20 cellular contexts compared by ENCODE assay signal in genomic region chr9:14214065-14214684, GRCh38.
DNase-seq lines count a peak whose midpoint lies in the region; ATAC-seq, FAIRE-seq and TF ChIP-seq lines count a peak whose summit lies in the region.
"Had no signal": no experiment of that assay in that cellular context is flagged by ENCODE, and none has a peak within 500 bp of the region (broad histone marks: within the 10 kb centered on the region; RNA-seq: fewer than 3 reads in every experiment).

No MANE protein-coding gene starts in this region.

- H4K20me1 ChIP-seq in keratinocyte (ENCODE audit: control insufficient read depth, extremely low read depth, insufficient read depth, low read length) = no peaks in the 10 kb centered on the region

- H3K27ac ChIP-seq in right cardiac atrium (ENCODE audit: low read length) (peak overlapping the region; percentile 1), VCaP (peak overlapping the region; percentile 69), keratinocyte (ENCODE audit: control insufficient read depth, insufficient read depth, low read length) (peak overlapping the region; percentile 59), aorta (ENCODE audit: low read depth in 1 of 2, low read length in 2 of 2) (no peak overlapping the region)

- peaks cover 30% of the 10 kb centered on the region for H3K79me2 ChIP-seq in keratinocyte (ENCODE audit: control insufficient read depth, insufficient read depth, low read length)

- H2AFZ ChIP-seq in keratinocyte (ENCODE audit: control insufficient read depth, low read length) = no peak overlapping the region

- ATAC-seq in right cardiac atrium = no peak
- peak; percentile 13 for ATAC-seq in aorta (ENCODE audit: low FRiP score)
- no peak for ATAC-seq in GM19397 (IDR thresholded peaks at IDR 0.05; ENCODE audit: unreplicated experiment)
- ATAC-seq: activated naive CD8-positive, alpha-beta T cell treated with anti-CD3 and anti-CD28 coated beads, Interleukin-2, amount 50 U/mL, for 24 hours; sciatic nerve had no signal

- H3K36me3 ChIP-seq in keratinocyte (ENCODE audit: control insufficient read depth in 2 of 2, extremely low read depth in 1 of 2, insufficient read depth in 2 of 2, low read length in 2 of 2) (no peaks in the 10 kb centered on the region), aorta (ENCODE audit: control insufficient read depth in 1 of 2, insufficient read depth in 2 of 2, low read length in 1 of 2) (no peaks in the 10 kb centered on the region)
- H3K36me3 ChIP-seq: heart right ventricle had no signal

- dilution Hi-C loops in keratinocyte (cut with MboI; ENCODE audit: extremely low pct_ligation_motif_present, low sequenced_read_pairs) = no loop called here

- H3K4me1 ChIP-seq in right cardiac atrium (ENCODE audit: control insufficient read depth, insufficient read depth, low read length) (peaks cover 18% of the 10 kb centered on the region), keratinocyte (ENCODE audit: control insufficient read depth, extremely low read depth, insufficient read depth, low read length) (peaks cover 50% of the 10 kb centered on the region), aorta (ENCODE audit: control insufficient read depth in 1 of 2, insufficient read depth in 2 of 2, low read length in 2 of 2) (peaks cover 4 to 8% of the 10 kb centered on the region in 2 donors)

- TF ChIP-seq CTCF in VCaP (conservative IDR thresholded peaks at IDR 0.05) = no peak
- TF ChIP-seq CTCF in keratinocyte (optimal IDR thresholded peaks at IDR 0.05 in 1 of 3, IDR thresholded peaks at IDR 0.05 in 1 of 3, conservative IDR thresholded peaks at IDR 0.05 in 1 of 3; ENCODE audit: extremely low read depth in 1 of 3, insufficient read depth in 2 of 3, low read length in 3 of 3) = no peak

- intact Hi-C loops in right cardiac atrium (cut with DNase I) (no loop called here), cardiac septum (cut with DNase I) (no loop called here), aorta (cut with DNase I) (no loop called here)

- peak overlapping the region; percentile 44 for H3K4me2 ChIP-seq in keratinocyte (ENCODE audit: control insufficient read depth, extremely low read depth, insufficient read depth, low read depth, low read length)

- FAIRE-seq in keratinocyte (lab: Jason Lieb, UNC) = peak; percentile 65

- H3K4me3 ChIP-seq in right cardiac atrium (ENCODE audit: low read length) = no peak overlapping the region
- no peak overlapping the region for H3K4me3 ChIP-seq in keratinocyte (ENCODE audit: control insufficient read depth in 2 of 3, extremely low read depth in 1 of 3, insufficient read depth in 2 of 3, low read depth in 1 of 3, low read length in 3 of 3)
- H3K4me3 ChIP-seq in aorta (ENCODE audit: low read length in 2 of 2) = no peak overlapping the region
- H3K4me3 ChIP-seq: heart right ventricle had no signal

- no peaks in the 10 kb centered on the region for H3K9me1 ChIP-seq in keratinocyte (ENCODE audit: control insufficient read depth, extremely low read depth, insufficient read depth, low read length)

- no peak for DNase-seq in right cardiac atrium
- no peak for DNase-seq in cardiac septum (ENCODE audit: low spot score)
- no peak for DNase-seq in keratinocyte (ENCODE audit: low read depth, low spot score)
- DNase-seq in aorta = no peak
- DNase-seq in C1 segment of cervical spinal cord (lab: John Stamatoyannopoulos, UW) = no peak
- DNase-seq in stimulated activated CD4-positive, alpha-beta T cell treated with anti-CD3 and anti-CD28 coated beads, Interleukin-4, amount 100 ng/mL, for 24 hours = no peak
- DNase-seq: activated CD4-positive, alpha-beta T cell treated with anti-CD3 and anti-CD28 coated beads, Interleukin-2, amount 10 ng/mL, durations not matched to agents 24 days and 14 days; activated effector memory CD4-positive, alpha-beta T cell treated with anti-CD3 and anti-CD28 coated beads, Interleukin-2, amount 50 U/mL, for 16 hours; activated naive CD8-positive, alpha-beta T cell treated with anti-CD3 and anti-CD28 coated beads, Interleukin-2, amount 50 U/mL, for 24 hours; H7; heart right ventricle; IMR-90; left colon; MM.1S; NCI-H1436 treated with DMSO at 0.1 percent for 48 hours; NCI-H2171 treated with DMSO at 0.1 percent for 48 hours; NCI-H526 treated with DMSO at 0.1 percent for 48 hours had no signal

- WGBS in right cardiac atrium = 81% methylated on average over 3 of the region's 3 CpGs
- 88 to 96% methylated on average over 3 of the region's 3 CpGs for WGBS in aorta, 2 donors

- H3K9ac ChIP-seq in keratinocyte (ENCODE audit: control insufficient read depth, extremely low read depth, insufficient read depth, low read length) = no peak overlapping the region

- H3K9me3 ChIP-seq in right cardiac atrium (ENCODE audit: control insufficient read depth, low read length) (no peaks in the 10 kb centered on the region), keratinocyte (ENCODE audit: control insufficient read depth, low read depth, low read length) (no peaks in the 10 kb centered on the region), aorta (ENCODE audit: control insufficient read depth, low read length) (no peaks in the 10 kb centered on the region)
- H3K9me3 ChIP-seq: heart right ventricle had no signal

- H3K27me3 ChIP-seq in right cardiac atrium (ENCODE audit: control insufficient read depth, insufficient read depth) (no peaks in the 10 kb centered on the region), keratinocyte (ENCODE audit: control insufficient read depth, extremely low read depth, insufficient read depth, low read length) (no peaks in the 10 kb centered on the region), aorta (ENCODE audit: control insufficient read depth in 1 of 2, insufficient read depth in 2 of 2, low read length in 1 of 2) (no peaks in the 10 kb centered on the region)
- H3K27me3 ChIP-seq: heart right ventricle had no signal

Comparison
In these comparisons a context has a peak if more than half of its experiments do, and no peak if none do; other contexts are left out.
1. H3K27ac ChIP-seq: peak in right cardiac atrium (single experiment), VCaP (single experiment) and keratinocyte (single experiment); none in aorta (0 of 2).